Comparison of ENCODE assay signal across 1 cellular context in genomic region chr12:128671528-128672042, GRCh38.
TF ChIP-seq lines count a peak whose summit lies in the region.

No MANE protein-coding gene starts in this region.

TF ChIP-seq in H1, 55 proteins besides CTCF, POLR2A, EP300 and RAD21:
- TF ChIP-seq KDM1A (IDR thresholded peaks at IDR 0.05; ENCODE audit: borderline replicate concordance, low read length) (no peak), TEAD4 (IDR thresholded peaks at IDR 0.05; ENCODE audit: low read depth, low read length) (0 out of 2 replicates have a peak, but pooled peaks have one; percentile 51), TCF12 (IDR thresholded peaks at IDR 0.05; ENCODE audit: low read depth, low read length) (no peak), CEBPB (IDR thresholded peaks at IDR 0.05; ENCODE audit: low read depth, low read length) (no peak), KDM5A (IDR thresholded peaks at IDR 0.05; ENCODE audit: low read length) (no peak), SP4 (IDR thresholded peaks at IDR 0.05; ENCODE audit: low read length) (no peak), PHF8 (conservative IDR thresholded peaks at IDR 0.05; ENCODE audit: low read depth, low read length) (no peak), TAF7 (optimal IDR thresholded peaks at IDR 0.05; ENCODE audit: borderline replicate concordance, low read depth, low read length) (no peak)
